8 cellular contexts compared by ENCODE assay signal in the genomic region with DNA sequence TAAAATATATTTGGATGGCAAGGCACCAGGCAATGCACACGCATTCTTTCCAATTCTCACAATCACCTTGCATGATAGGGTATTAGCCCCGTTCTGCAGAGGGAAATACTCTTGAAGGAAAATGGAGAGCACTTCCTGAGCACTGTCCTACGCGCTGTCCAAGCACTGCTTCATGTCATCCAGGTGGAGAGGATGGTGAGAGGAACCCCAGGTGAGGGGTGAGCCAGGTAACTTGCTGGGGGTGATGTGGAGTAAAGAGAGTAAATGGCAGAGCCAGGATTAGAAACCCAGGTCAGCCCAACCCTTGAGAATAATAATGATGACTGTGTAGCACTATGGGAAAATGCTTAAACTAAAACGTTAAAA. TPM values are rescaled to one million over a fixed set of nuclear protein-coding genes. Genes with fewer than 3 reads are reported as not detected.
DNase-seq lines count a peak whose midpoint lies in the region; ATAC-seq lines count a peak whose summit lies in the region.

No MANE protein-coding gene starts in this region.

- POLR2A ChIA-PET in activated CD4-positive, alpha-beta memory T cell treated with anti-CD3 and anti-CD28 coated beads, Interleukin-2, amount 10 ng/mL, durations not matched to agents 7 days and 5 days (lab: Charles Lee): interaction anchor here (0.6 to 4.7 kb wide), 10 partner anchors 9 to 401 kb away, joined by 3 to 32 read pairs (median 4); a partner anchor contains a TSS

- H3K4me3 Mint-ChIP-seq in activated CD4-positive, alpha-beta memory T cell treated with anti-CD3 and anti-CD28 coated beads, Interleukin-2, amount 10 ng/mL, durations not matched to agents 7 days and 5 days: peak overlapping the region; percentile 93
- peak overlapping the region; percentile 92 for H3K4me3 Mint-ChIP-seq in stimulated activated effector memory CD8-positive, alpha-beta T cell treated with anti-CD3 and anti-CD28 coated beads, Interleukin-12 subunit alpha, Interleukin-12 subunit beta, amount 100 ng/mL, for 72 hours

- H3K27me3 Mint-ChIP-seq in activated CD4-positive, alpha-beta memory T cell treated with anti-CD3 and anti-CD28 coated beads, Interleukin-2, amount 10 ng/mL, durations not matched to agents 7 days and 5 days: peaks cover 2% of the 10 kb centered on the region

- peak overlapping the region; percentile 48 for H3K4me3 ChIP-seq in iPS-11a (ENCODE audit: low read depth, low read length)

- ATAC-seq in stimulated activated effector memory CD8-positive, alpha-beta T cell treated with anti-CD3 and anti-CD28 coated beads, Interleukin-12 subunit alpha, Interleukin-12 subunit beta, amount 100 ng/mL, for 72 hours: no peak

- H3K9me3 Mint-ChIP-seq in activated CD4-positive, alpha-beta memory T cell treated with anti-CD3 and anti-CD28 coated beads, Interleukin-2, amount 10 ng/mL, durations not matched to agents 7 days and 5 days: no peaks in the 10 kb centered on the region
- H3K9me3 Mint-ChIP-seq in stimulated activated effector memory CD8-positive, alpha-beta T cell treated with anti-CD3 and anti-CD28 coated beads, Interleukin-12 subunit alpha, Interleukin-12 subunit beta, amount 100 ng/mL, for 72 hours: no peaks in the 10 kb centered on the region

- no peaks in the 10 kb centered on the region for H3K36me3 Mint-ChIP-seq in activated CD4-positive, alpha-beta memory T cell treated with anti-CD3 and anti-CD28 coated beads, Interleukin-2, amount 10 ng/mL, durations not matched to agents 7 days and 5 days (ENCODE audit: low read depth)
- H3K36me3 Mint-ChIP-seq in stimulated activated effector memory CD8-positive, alpha-beta T cell treated with anti-CD3 and anti-CD28 coated beads, Interleukin-12 subunit alpha, Interleukin-12 subunit beta, amount 100 ng/mL, for 72 hours: peaks cover 7% of the 10 kb centered on the region

- H3K27ac Mint-ChIP-seq in activated CD4-positive, alpha-beta memory T cell treated with anti-CD3 and anti-CD28 coated beads, Interleukin-2, amount 10 ng/mL, durations not matched to agents 7 days and 5 days: no peak overlapping the region
- peak overlapping the region; percentile 90 for H3K27ac Mint-ChIP-seq in stimulated activated effector memory CD8-positive, alpha-beta T cell treated with anti-CD3 and anti-CD28 coated beads, Interleukin-12 subunit alpha, Interleukin-12 subunit beta, amount 100 ng/mL, for 72 hours

- peaks cover 24% of the 10 kb centered on the region for H3K4me1 Mint-ChIP-seq in activated CD4-positive, alpha-beta memory T cell treated with anti-CD3 and anti-CD28 coated beads, Interleukin-2, amount 10 ng/mL, durations not matched to agents 7 days and 5 days
- peaks cover 26% of the 10 kb centered on the region for H3K4me1 Mint-ChIP-seq in stimulated activated effector memory CD8-positive, alpha-beta T cell treated with anti-CD3 and anti-CD28 coated beads, Interleukin-12 subunit alpha, Interleukin-12 subunit beta, amount 100 ng/mL, for 72 hours

- CTCF ChIA-PET in activated CD4-positive, alpha-beta memory T cell treated with anti-CD3 and anti-CD28 coated beads, Interleukin-2, amount 10 ng/mL, durations not matched to agents 7 days and 5 days (lab: Charles Lee): interaction anchor here (1.1 to 1.2 kb wide), 2 partner anchors 17 to 18 kb away, joined by 3 to 6 read pairs; no protein-coding TSS in a partner anchor

- DNase-seq in NCI-H526 treated with DMSO at 0.1 percent for 48 hours (lab: John Stamatoyannopoulos, UW) (peak; percentile 11), NCI-H526 (lab: John Stamatoyannopoulos, UW) (no peak), COLO668 (lab: John Stamatoyannopoulos, UW; ENCODE audit: unreplicated experiment) (no peak), HuH-7 (ENCODE audit: low spot score) (no peak), middle frontal gyrus (ENCODE audit: extremely low spot score, low spot score) (no peak)
- no peak for DNase-seq in activated CD4-positive, alpha-beta memory T cell treated with anti-CD3 and anti-CD28 coated beads, Interleukin-2, amount 10 ng/mL, durations not matched to agents 7 days and 5 days
- DNase-seq in stimulated activated effector memory CD8-positive, alpha-beta T cell treated with anti-CD3 and anti-CD28 coated beads, Interleukin-12 subunit alpha, Interleukin-12 subunit beta, amount 100 ng/mL, for 72 hours (ENCODE audit: low spot score in 2 of 2): no peak

RNA-seq across cellular contexts. Expression of a gene that starts 0.7 kb away (rescaled TPM):
- total RNA-seq in activated CD4-positive, alpha-beta memory T cell treated with anti-CD3 and anti-CD28 coated beads, Interleukin-2, amount 10 ng/mL, durations not matched to agents 7 days and 5 days: 10 to 100 TPM; 33.5 to 35.1 TPM
